Comparison of ENCODE assay signal across 29 cellular contexts in the genomic region with DNA sequence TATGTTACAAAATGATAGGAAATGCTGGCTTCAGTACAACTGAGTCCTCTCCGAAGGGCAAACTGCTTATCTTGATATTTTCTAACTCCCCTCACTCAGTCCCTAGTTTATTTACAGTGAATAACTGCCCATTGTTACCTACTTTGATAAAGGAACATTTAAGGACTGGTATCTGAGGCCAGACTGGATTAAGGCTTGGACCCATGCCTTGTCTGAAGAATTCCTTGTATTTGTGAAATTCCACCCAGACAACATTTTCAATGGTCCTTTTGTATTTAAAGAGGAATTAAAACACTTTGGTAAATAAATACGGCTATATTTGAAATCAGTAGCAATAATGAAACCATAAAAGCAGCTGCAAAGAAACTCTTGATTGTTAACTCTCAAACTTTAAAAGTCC.
"Had no signal": no experiment of that assay in that cellular context is flagged by ENCODE, and none has a peak within 500 bp of the region (broad histone marks: within the 10 kb centered on the region; RNA-seq: fewer than 3 reads in every experiment).

No MANE protein-coding gene starts in this region.

- H3K4me3 ChIP-seq: body of pancreas, sigmoid colon, uterus had no signal

- DNase-seq: activated CD4-positive, alpha-beta T cell treated with anti-CD3 and anti-CD28 coated beads for 36 hours; activated CD4-positive, CD25-positive, alpha-beta regulatory T cell; activated CD8-positive, alpha-beta T cell treated with anti-CD3 and anti-CD28 coated beads, Interleukin-2, amount 10 ng/mL, durations not matched to agents 7 days and 5 days; activated gamma-delta T cell; activated naive CD4-positive, alpha-beta T cell treated with anti-CD3 and anti-CD28 coated beads, Interleukin-2, amount 50 U/mL, for 16 hours; activated naive CD8-positive, alpha-beta T cell treated with anti-CD3 and anti-CD28 coated beads, Interleukin-2, amount 50 U/mL, for 24 hours; body of pancreas; dermis blood vessel endothelial cell; effector CD4-positive, alpha-beta T cell; head of caudate nucleus; hypothalamus; immature natural killer cell; kidney; left colon; mammary epithelial cell; naive B cell; nephron progenitor cell; retina; sigmoid colon; small intestine; stimulated activated CD4-positive, alpha-beta T cell treated with anti-CD3 and anti-CD28 coated beads, Interleukin-4, amount 100 ng/mL, for 24 hours; stimulated activated naive CD8-positive, alpha-beta T cell treated with anti-CD3 and anti-CD28 coated beads, Interleukin-15, amount 100 ng/mL, for 72 hours; substantia nigra; uterus had no signal

- H3K27me3 Mint-ChIP-seq: naive B cell; stimulated activated naive CD8-positive, alpha-beta T cell treated with anti-CD3 and anti-CD28 coated beads, Interleukin-15, amount 100 ng/mL, for 72 hours; type B pancreatic cell had no signal

- H3K4me3 Mint-ChIP-seq: activated CD4-positive, alpha-beta T cell treated with anti-CD3 and anti-CD28 coated beads for 36 hours; activated CD8-positive, alpha-beta T cell treated with anti-CD3 and anti-CD28 coated beads, Interleukin-2, amount 10 ng/mL, durations not matched to agents 7 days and 5 days; activated naive CD8-positive, alpha-beta T cell treated with anti-CD3 and anti-CD28 coated beads, Interleukin-2, amount 50 U/mL, for 24 hours; immature natural killer cell; mesothelial cell of epicardium; nephron progenitor cell; stimulated activated effector memory CD8-positive, alpha-beta T cell treated with anti-CD3 and anti-CD28 coated beads, Interleukin-12 subunit alpha, Interleukin-12 subunit beta, amount 100 ng/mL, for 72 hours; stimulated activated naive CD8-positive, alpha-beta T cell treated with anti-CD3 and anti-CD28 coated beads, Interleukin-15, amount 100 ng/mL, for 72 hours; T-helper 2 cell treated with Interferon-gamma antibody and Interleukin-4, amounts not matched to agents 5 μg/mL and 100 μg/mL, for 36 hours; type B pancreatic cell had no signal

- H3K36me3 ChIP-seq: uterus had no signal

- ATAC-seq: activated CD8-positive, alpha-beta T cell treated with anti-CD3 and anti-CD28 coated beads, Interleukin-2, amount 10 ng/mL, durations not matched to agents 7 days and 5 days; activated naive CD8-positive, alpha-beta T cell treated with anti-CD3 and anti-CD28 coated beads, Interleukin-2, amount 50 U/mL, for 24 hours; body of pancreas; left colon; stimulated activated effector memory CD8-positive, alpha-beta T cell treated with anti-CD3 and anti-CD28 coated beads, Interleukin-12 subunit alpha, Interleukin-12 subunit beta, amount 100 ng/mL, for 72 hours; stimulated activated naive CD8-positive, alpha-beta T cell treated with anti-CD3 and anti-CD28 coated beads, Interleukin-15, amount 100 ng/mL, for 72 hours had no signal

- H3K4me1 ChIP-seq: body of pancreas, sigmoid colon, uterus had no signal

- H3K9me3 ChIP-seq: body of pancreas, neutrophil, sigmoid colon, uterus had no signal

- H3K9me3 Mint-ChIP-seq: activated naive CD8-positive, alpha-beta T cell treated with anti-CD3 and anti-CD28 coated beads, Interleukin-2, amount 50 U/mL, for 24 hours; immature natural killer cell; mesothelial cell of epicardium; naive B cell; nephron progenitor cell; stimulated activated effector memory CD8-positive, alpha-beta T cell treated with anti-CD3 and anti-CD28 coated beads, Interleukin-12 subunit alpha, Interleukin-12 subunit beta, amount 100 ng/mL, for 72 hours; stimulated activated naive CD8-positive, alpha-beta T cell treated with anti-CD3 and anti-CD28 coated beads, Interleukin-15, amount 100 ng/mL, for 72 hours; T-helper 2 cell treated with Interferon-gamma antibody and Interleukin-4, amounts not matched to agents 5 μg/mL and 100 μg/mL, for 36 hours had no signal

- H3K27ac Mint-ChIP-seq: activated CD4-positive, alpha-beta T cell treated with anti-CD3 and anti-CD28 coated beads for 36 hours; activated CD8-positive, alpha-beta T cell treated with anti-CD3 and anti-CD28 coated beads, Interleukin-2, amount 10 ng/mL, durations not matched to agents 7 days and 5 days; activated naive CD8-positive, alpha-beta T cell treated with anti-CD3 and anti-CD28 coated beads, Interleukin-2, amount 50 U/mL, for 24 hours; immature natural killer cell; nephron progenitor cell; T-helper 2 cell treated with Interferon-gamma antibody and Interleukin-4, amounts not matched to agents 5 μg/mL and 100 μg/mL, for 36 hours; type B pancreatic cell had no signal

- H3K4me1 Mint-ChIP-seq: immature natural killer cell, nephron progenitor cell had no signal

- H3K27ac ChIP-seq: body of pancreas, neutrophil, sigmoid colon, uterus had no signal

- H3K27me3 ChIP-seq: body of pancreas, neutrophil, sigmoid colon, uterus had no signal
